8 cellular contexts compared by ENCODE assay signal in genomic region chr20:382291-383115, GRCh38. TPM values are rescaled to one million over a fixed set of nuclear protein-coding genes. Genes with fewer than 3 reads are reported as not detected.
DNase-seq lines count a peak whose midpoint lies in the region; ATAC-seq and TF ChIP-seq lines count a peak whose summit lies in the region.

No MANE protein-coding gene starts in this region.

- H3F3A ChIP-seq in Loucy (ENCODE audit: low read depth), result peaks cover 7% of the 10 kb centered on the region; the same call in 1 of the 2 replicates

- peak overlapping the region; percentile 25 for H3K9ac ChIP-seq in Loucy (ENCODE audit: low read depth, low read length, poor library complexity, severe bottlenecking)
- H3K9ac ChIP-seq in duodenal mucosa (ENCODE audit: low read depth in 1 of 2, low read length in 2 of 2), result peak overlapping the region in 1 of 2 donors; percentile 38

- H3K4me3 ChIP-seq in Loucy (ENCODE audit: low read length, poor library complexity, severe bottlenecking), result peak overlapping the region; percentile 93
- H3K4me3 ChIP-seq in duodenal mucosa (ENCODE audit: low read depth in 1 of 2, low read length in 2 of 2), result peak overlapping the region; percentile 40 to 71
- H3K4me3 ChIP-seq in neuron (ENCODE audit: low read length), result peak overlapping the region; percentile 58

- no peak for TF ChIP-seq CTCF in Loucy (conservative IDR thresholded peaks at IDR 0.05; ENCODE audit: low read length)

- no peak overlapping the region for H3K27ac ChIP-seq in duodenal mucosa (ENCODE audit: low read depth, low read length)

- no peak overlapping the region for H2AFZ ChIP-seq in Loucy (ENCODE audit: low read length)
- no peak overlapping the region for H2AFZ ChIP-seq in neuron (ENCODE audit: low read depth, low read length)

- peaks cover 20% of the 10 kb centered on the region for H3K79me2 ChIP-seq in Loucy (ENCODE audit: insufficient read depth, low read length)

- no peaks in the 10 kb centered on the region for H3K9me3 ChIP-seq in Loucy (ENCODE audit: insufficient read depth, low read depth, low read length)
- no peaks in the 10 kb centered on the region for H3K9me3 ChIP-seq in duodenal mucosa (ENCODE audit: control insufficient read depth in 1 of 2, low read length in 2 of 2)
- H3K9me3 ChIP-seq in neuron (ENCODE audit: low read length), result no peaks in the 10 kb centered on the region

- ATAC-seq in GM19397 (IDR thresholded peaks at IDR 0.05; ENCODE audit: unreplicated experiment), result peak; percentile 1

- H3K4me1 ChIP-seq in Loucy (ENCODE audit: insufficient read depth, low read length, poor library complexity, severe bottlenecking), result peaks cover 27% of the 10 kb centered on the region
- peaks cover 6 to 7% of the 10 kb centered on the region in 2 donors for H3K4me1 ChIP-seq in duodenal mucosa (ENCODE audit: control insufficient read depth in 1 of 2, insufficient read depth in 2 of 2, low read length in 2 of 2)
- H3K4me1 ChIP-seq in neuron (ENCODE audit: insufficient read depth, low read length), result peaks cover 7% of the 10 kb centered on the region

- H4K20me1 ChIP-seq in Loucy (ENCODE audit: insufficient read depth, low read length, poor library complexity, severe bottlenecking), result peaks cover 10% of the 10 kb centered on the region

- H3K4me2 ChIP-seq in Loucy (ENCODE audit: low read depth, low read length, poor library complexity, severe bottlenecking), result peak overlapping the region; percentile 73

- H3K36me3 ChIP-seq in Loucy (ENCODE audit: insufficient read depth, low read length), result no peaks in the 10 kb centered on the region
- no peaks in the 10 kb centered on the region for H3K36me3 ChIP-seq in duodenal mucosa (ENCODE audit: control insufficient read depth in 1 of 2, insufficient read depth in 2 of 2, low read length in 2 of 2)
- H3K36me3 ChIP-seq in neuron (ENCODE audit: insufficient read depth, low read length), result no peaks in the 10 kb centered on the region

- DNase-seq in SKM-1 (lab: John Stamatoyannopoulos, UW; ENCODE audit: unreplicated experiment), result no peak
- DNase-seq in HT-29 (ENCODE audit: low spot score), result no peak
- DNase-seq in NCI-H2196 (lab: John Stamatoyannopoulos, UW; ENCODE audit: unreplicated experiment), result no peak
- no peak for DNase-seq in effector CD8-positive, alpha-beta T cell (lab: John Stamatoyannopoulos, UW)

- H3K27me3 ChIP-seq in Loucy (ENCODE audit: insufficient read depth, low read length, poor library complexity, severe bottlenecking), result no peaks in the 10 kb centered on the region
- peaks cover 0 to 8% of the 10 kb centered on the region in 2 donors for H3K27me3 ChIP-seq in duodenal mucosa (ENCODE audit: control insufficient read depth in 1 of 2, insufficient read depth in 2 of 2, low read length in 2 of 2)
- H3K27me3 ChIP-seq in neuron (ENCODE audit: insufficient read depth, low read length), result peaks cover 3% of the 10 kb centered on the region

- H3K9me2 ChIP-seq in Loucy (replicated peaks; ENCODE audit: low read depth, low read length), result no peaks in the 10 kb centered on the region

RNA-seq across cellular contexts. Expression of gene TRIB3, which starts 1.9 kb away (rescaled TPM):
- total RNA-seq in HT-29 (2014; rRNA removed; shearing (Covaris generic)), result 137 TPM in 2 replicates

RNA-seq across cellular contexts. Expression of gene RBCK1, which starts 25.6 kb away (rescaled TPM):
- 208 and 221 TPM in 2 replicates for total RNA-seq in HT-29 (2014; rRNA removed; shearing (Covaris generic))

RNA-seq across cellular contexts. Expression of gene NRSN2, which starts 35.6 kb away (rescaled TPM):
- 12.0 and 15.5 TPM in 2 replicates for total RNA-seq in HT-29 (2014; rRNA removed; shearing (Covaris generic))

RNA-seq across cellular contexts. Expression of gene SOX12, which starts 57.2 kb away (rescaled TPM):
- 2.7 and 3.9 TPM in 2 replicates for total RNA-seq in HT-29 (2014; rRNA removed; shearing (Covaris generic))
